Comparison of ENCODE assay signal across 9 cellular contexts in genomic region chr5:56585973-56586740, GRCh38.
A peak's percentile ranks its signal among the peaks of the same experiment; 100 is the strongest.
DNase-seq lines count a peak whose midpoint lies in the region; ATAC-seq and FAIRE-seq lines count a peak whose summit lies in the region.
"Had no signal": no experiment of that assay in that cellular context is flagged by ENCODE, and none has a peak within 500 bp of the region (broad histone marks: within the 10 kb centered on the region; RNA-seq: fewer than 3 reads in every experiment).

No MANE protein-coding gene starts in this region.

- H3K27me3 ChIP-seq in ectodermal cell (ENCODE audit: control insufficient read depth, insufficient read depth, low read length, poor library complexity, severe bottlenecking) (no peaks in the 10 kb centered on the region), mucosa of rectum (ENCODE audit: control insufficient read depth in 2 of 2, insufficient read depth in 2 of 2, low read length in 2 of 2) (peaks cover 0 to 2% of the 10 kb centered on the region in 2 donors)

- H3K9ac ChIP-seq in mucosa of rectum (ENCODE audit: low read depth in 1 of 2, low read length in 2 of 2) = no peak overlapping the region

- H3K4me1 ChIP-seq in ectodermal cell (ENCODE audit: control insufficient read depth, insufficient read depth, low read length) (peaks cover 9% of the 10 kb centered on the region), mucosa of rectum (ENCODE audit: control insufficient read depth in 2 of 2, insufficient read depth in 2 of 2, low read length in 2 of 2) (peaks cover 5 to 23% of the 10 kb centered on the region in 2 donors)

- WGBS in ectodermal cell, 2 experiments = 74 to 79% methylated on average over 16 of the region's 16 CpGs

- no peak for FAIRE-seq in RCC 7860 (lab: Jason Lieb, UNC)

- H3K4me3 ChIP-seq in ectodermal cell (ENCODE audit: insufficient read depth, low read depth, low read length) = no peak overlapping the region
- H3K4me3 ChIP-seq in mucosa of rectum (ENCODE audit: low read length in 2 of 2) = peak overlapping the region; percentile 27 to 33

- no peak for ATAC-seq in HG02623 (IDR thresholded peaks at IDR 0.05; ENCODE audit: unreplicated experiment)

- DNase-seq in AG20443 (ENCODE audit: low spot score) = peak; percentile 35
- peak; percentile 23 to 50 for DNase-seq in NCI-H2081 (lab: John Stamatoyannopoulos, UW)
- no peak for DNase-seq in OCI-M2 (lab: John Stamatoyannopoulos, UW; ENCODE audit: unreplicated experiment)
- no peak for DNase-seq in RCC 7860 (ENCODE audit: low spot score)
- no peak for DNase-seq in SIG-M5 (lab: John Stamatoyannopoulos, UW)
- DNase-seq: SHP77 treated with DMSO at 0.1 percent for 48 hours had no signal

- H3K9me3 ChIP-seq in ectodermal cell (ENCODE audit: control insufficient read depth, low read length) = no peaks in the 10 kb centered on the region
- no peaks in the 10 kb centered on the region for H3K9me3 ChIP-seq in mucosa of rectum (ENCODE audit: control insufficient read depth in 2 of 2, low read length in 2 of 2)

- H3K27ac ChIP-seq in ectodermal cell (ENCODE audit: insufficient read depth, low read depth, low read length, poor library complexity, severe bottlenecking) (peak overlapping the region; percentile 65), mucosa of rectum (ENCODE audit: low read depth in 2 of 2, low read length in 2 of 2) (peak overlapping the region; percentile 41 to 43)

- H3K36me3 ChIP-seq in ectodermal cell (ENCODE audit: control insufficient read depth, insufficient read depth, low read length) (no peaks in the 10 kb centered on the region), mucosa of rectum (ENCODE audit: control insufficient read depth in 2 of 2, insufficient read depth in 2 of 2, low read length in 2 of 2) (no peaks in the 10 kb centered on the region)

Comparison
In these comparisons a context has a peak if more than half of its experiments do, and no peak if none do; other contexts are left out.
1. DNase-seq: peak in AG20443 (single experiment) and NCI-H2081 (2 of 2); none in OCI-M2 (single experiment), RCC 7860 (single experiment) and SIG-M5 (single experiment).